Comparison of ENCODE assay signal across 21 cellular contexts in the genomic region with DNA sequence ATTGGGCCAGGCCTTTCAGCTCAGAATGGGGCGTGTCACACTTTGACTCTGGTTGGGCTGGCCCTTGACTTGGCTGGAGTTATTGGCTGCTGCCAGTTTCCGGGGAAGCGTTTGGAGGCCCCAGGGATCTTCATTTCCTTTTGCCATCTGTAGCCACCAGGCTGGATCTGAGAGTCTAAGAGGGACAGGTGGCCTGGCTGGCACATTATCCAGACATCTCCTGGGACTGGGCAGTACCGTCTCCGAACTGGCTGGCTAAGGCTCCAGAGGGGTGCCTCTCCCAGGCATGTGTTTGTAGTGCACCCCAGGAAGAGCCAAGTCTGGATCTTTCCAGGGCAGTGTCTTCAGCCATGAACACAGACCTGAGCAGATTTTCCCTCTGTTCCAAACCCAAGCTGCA. TPM values are rescaled to one million over a fixed set of nuclear protein-coding genes. Genes with fewer than 3 reads are reported as not detected.
DNase-seq lines count a peak whose midpoint lies in the region; ATAC-seq and TF ChIP-seq lines count a peak whose summit lies in the region.
"Had no signal": no experiment of that assay in that cellular context is flagged by ENCODE, and none has a peak within 500 bp of the region (broad histone marks: within the 10 kb centered on the region; RNA-seq: fewer than 3 reads in every experiment).

No MANE protein-coding gene starts in this region.

- H3K4me1 ChIP-seq in psoas muscle, result peaks cover 27% of the 10 kb centered on the region

- 19 to 26% (median 22%) methylated on average over 5 of the region's 5 CpGs for WGBS in psoas muscle, 3 donors

- H3K36me3 ChIP-seq in psoas muscle (ENCODE audit: insufficient read depth in 1 of 2, low read depth in 1 of 2), result no peaks in the 10 kb centered on the region

- intact Hi-C loops in psoas muscle (cut with DNase I), result no loop called here

- H3K27ac ChIP-seq in RWPE1, result peak overlapping the region; percentile 18; the same call in 1 of the 2 replicates
- H3K27ac ChIP-seq in psoas muscle, result peak overlapping the region; percentile 37
- H3K27ac ChIP-seq: C4-2B, PC-9 had no signal

- no peaks in the 10 kb centered on the region for H3K9me3 ChIP-seq in psoas muscle

- POLR2A ChIA-PET in RWPE1 (lab: Yijun Ruan, JAX; ENCODE audit: low non-redundant PET), result no interaction called here

- DNase-seq in ELF-1 (ENCODE audit: low read depth, low spot score) (peak; percentile 49), NCI-H446 treated with DMSO at 0.1 percent for 48 hours (lab: John Stamatoyannopoulos, UW) (peak; percentile 65), RWPE1 (ENCODE audit: low spot score) (no peak), psoas muscle (no peak), NCI-H1417 (lab: John Stamatoyannopoulos, UW) (no peak)
- DNase-seq in stimulated activated naive CD8-positive, alpha-beta T cell treated with anti-CD3 and anti-CD28 coated beads, Interleukin-15, Interleukin-2, amounts not matched to agents 100 U/mL and 50 U/mL, for 24 hours, result no peak
- DNase-seq: ACHN, AML-193, GF-D8, Karpas-422, NCI-H1048, NCI-H146, NCI-H2081, NCI-H2227 treated with DMSO at 0.1 percent for 48 hours, PC-9, T-helper 17 cell had no signal

- CTCF ChIA-PET in RWPE1 (lab: Yijun Ruan, JAX), result no interaction called here

- TF ChIP-seq CTCF in RWPE1 (conservative IDR thresholded peaks at IDR 0.05; ENCODE audit: low read depth), result no peak
- no peak for TF ChIP-seq CTCF in psoas muscle (IDR thresholded peaks at IDR 0.05)

- peak in 1 of 4 donors; percentile 36 for ATAC-seq in psoas muscle
- no peak for ATAC-seq in GM18861 (IDR thresholded peaks at IDR 0.05; ENCODE audit: unreplicated experiment)
- ATAC-seq in stimulated activated naive CD8-positive, alpha-beta T cell treated with anti-CD3 and anti-CD28 coated beads, Interleukin-15, Interleukin-2, amounts not matched to agents 100 U/mL and 50 U/mL, for 24 hours, result no peak
- ATAC-seq: GM23338, HCT116, Right ventricle myocardium inferior, T-helper 17 cell had no signal

- H3K27me3 ChIP-seq in psoas muscle (ENCODE audit: insufficient read depth in 3 of 3, low read length in 2 of 3), result no peaks in the 10 kb centered on the region

- no peak overlapping the region for H3K4me3 ChIP-seq in psoas muscle
- H3K4me3 ChIP-seq: GM23338, PC-9 had no signal

RNA-seq across cellular contexts. Expression of a gene that starts 9.7 kb away (rescaled TPM):
- total RNA-seq in psoas muscle, result 10 to 100 TPM in 3 of 4 donors, 1 to 10 TPM in 1; 10.0 to 15.1 (median 14.4) TPM
- 10 to 100 TPM in 1 of 3 donors, 1 to 10 TPM in 2; 5.0 to 10.1 (median 6.0) TPM for polyA plus RNA-seq in psoas muscle

Comparison
In these comparisons a context has a peak if more than half of its experiments do, and no peak if none do; other contexts are left out.
1. DNase-seq: peak in ELF-1 (single experiment) and NCI-H446 treated with DMSO at 0.1 percent for 48 hours (single experiment); none in RWPE1 (single experiment), psoas muscle (0 of 2), NCI-H1417 (0 of 3) and stimulated activated naive CD8-positive, alpha-beta T cell treated with anti-CD3 and anti-CD28 coated beads, Interleukin-15, Interleukin-2, amounts not matched to agents 100 U/mL and 50 U/mL, for 24 hours (single experiment).